ENCODE assay signal across 8 cellular contexts in the genomic region with DNA sequence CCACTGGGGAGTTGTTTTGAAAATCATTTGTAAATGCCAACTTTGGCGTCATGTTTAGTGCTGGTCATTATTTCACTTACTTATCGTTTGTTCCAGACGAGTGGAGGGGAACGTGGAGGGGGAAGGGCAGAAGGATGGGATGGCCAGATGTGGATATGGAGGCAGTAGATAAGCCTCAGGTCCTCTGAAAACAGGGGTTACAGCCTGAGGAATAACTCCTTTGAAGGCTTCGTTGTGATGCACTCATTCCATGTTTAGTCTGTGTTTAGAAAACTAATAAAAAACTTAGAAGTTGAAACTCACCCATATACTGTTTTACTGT. TPM values are rescaled to one million over a fixed set of nuclear protein-coding genes. Genes with fewer than 3 reads are reported as not detected.
DNase-seq lines count a peak whose midpoint lies in the region; ATAC-seq and TF ChIP-seq lines count a peak whose summit lies in the region.

No MANE protein-coding gene starts in this region.

- H3K27ac ChIP-seq in SJSA1 (no peak overlapping the region), neutrophil (no peak overlapping the region)

- H3K36me3 ChIP-seq in SJSA1 (peaks cover 28% of the 10 kb centered on the region), neutrophil (no peaks in the 10 kb centered on the region)

- no peaks in the 10 kb centered on the region; the same call in 1 of the 2 replicates for H3K9me3 ChIP-seq in SJSA1 (replicated peaks)
- H3K9me3 ChIP-seq in neutrophil, result no peaks in the 10 kb centered on the region

- no peaks in the 10 kb centered on the region for H3K27me3 ChIP-seq in SJSA1 (replicated peaks)
- H3K27me3 ChIP-seq in neutrophil, result peaks cover 24% of the 10 kb centered on the region

- H3K4me3 ChIP-seq in SJSA1 (peak overlapping the region; percentile 73), neutrophil (ENCODE audit: low read depth in 1 of 2, low read length in 1 of 2) (peak overlapping the region; percentile 61 to 75)

- H3K4me1 ChIP-seq in SJSA1 (replicated peaks) (peaks cover 5% of the 10 kb centered on the region), neutrophil (ENCODE audit: control insufficient read depth in 1 of 2, insufficient read depth in 1 of 2, low read depth in 1 of 2, low read length in 1 of 2) (peaks cover 12 to 15% of the 10 kb centered on the region in 2 experiments)

- DNase-seq in DMS 273 (lab: John Stamatoyannopoulos, UW; ENCODE audit: unreplicated experiment) (peak; percentile 14), DMS 273 treated with DMSO at 0.1 percent for 48 hours (lab: John Stamatoyannopoulos, UW) (no peak), SJSA1 (ENCODE audit: low read depth in 1 of 2, low spot score in 2 of 2) (no peak), erythroblast (lab: John Stamatoyannopoulos, UW) (peak; percentile 97 to 99), germinal center (ENCODE audit: low spot score) (no peak)
- DNase-seq in stimulated activated CD4-positive, alpha-beta T cell treated with anti-CD3 and anti-CD28 coated beads, Interleukin-4, amount 100 ng/mL, for 1 hour, result no peak

- TF ChIP-seq POLR2A in erythroblast (IDR thresholded peaks at IDR 0.05; ENCODE audit: low read length), result peak; percentile 89

- no peak for TF ChIP-seq CTCF in neutrophil (IDR thresholded peaks at IDR 0.05)

- no peak for ATAC-seq in GM21717 (IDR thresholded peaks at IDR 0.05; ENCODE audit: unreplicated experiment)

RNA-seq across cellular contexts. Expression of gene MOB1B, which starts 1.1 kb away (rescaled TPM):
- 7.5 and 12.9 TPM in 2 replicates for total RNA-seq in SJSA1 (2014; rRNA removed; shearing (Covaris generic))

Comparison
In these comparisons a context has a peak if more than half of its experiments do, and no peak if none do; other contexts are left out.
1. DNase-seq: peak in DMS 273 (single experiment) and erythroblast (2 of 2); none in DMS 273 treated with DMSO at 0.1 percent for 48 hours (single experiment), SJSA1 (0 of 2), germinal center (single experiment) and stimulated activated CD4-positive, alpha-beta T cell treated with anti-CD3 and anti-CD28 coated beads, Interleukin-4, amount 100 ng/mL, for 1 hour (single experiment).